14 cellular contexts compared by ENCODE assay signal in genomic region chr18:8657050-8657820, GRCh38. TPM values are rescaled to one million over a fixed set of nuclear protein-coding genes. Genes with fewer than 3 reads are reported as not detected.
DNase-seq lines count a peak whose midpoint lies in the region; ATAC-seq and TF ChIP-seq lines count a peak whose summit lies in the region.
"Had no signal": no experiment of that assay in that cellular context is flagged by ENCODE, and none has a peak within 500 bp of the region (broad histone marks: within the 10 kb centered on the region; RNA-seq: fewer than 3 reads in every experiment).

No MANE protein-coding gene starts in this region.

- DNase-seq in DMS79 treated with DMSO at 0.1 percent for 48 hours (lab: John Stamatoyannopoulos, UW): peak; percentile 94
- peak; percentile 62 to 77 (median 73) for DNase-seq in NCI-H1417 (lab: John Stamatoyannopoulos, UW)
- DNase-seq in myocyte (ENCODE audit: low read depth): peak; percentile 37
- no peak for DNase-seq in activated T-cell treated with anti-CD3 and anti-CD28 coated beads, Interleukin-2, amount 50 U/mL, for 48 hours
- DNase-seq in GM19240 (ENCODE audit: insufficient read length, low spot score): no peak
- DNase-seq: activated CD8-positive, alpha-beta T cell treated with anti-CD3 and anti-CD28 coated beads, Interleukin-2, amount 10 ng/mL, durations not matched to agents 7 days and 5 days; activated naive CD8-positive, alpha-beta T cell treated with anti-CD3 and anti-CD28 coated beads, Interleukin-2, amount 50 U/mL, for 24 hours; stimulated activated CD4-positive, alpha-beta T cell treated with anti-CD3 and anti-CD28 coated beads, Interleukin-4, amount 100 ng/mL, for 4 hours had no signal

- H3K36me3 ChIP-seq in OCI-LY3 (replicated peaks; ENCODE audit: low read depth, low read length): no peaks in the 10 kb centered on the region
- H3K36me3 ChIP-seq: thoracic aorta had no signal

- no peak overlapping the region for H3K27ac ChIP-seq in OCI-LY3 (ENCODE audit: low read length)
- H3K27ac ChIP-seq: skin epidermis, thoracic aorta, VCaP had no signal

- no peaks in the 10 kb centered on the region for H3K9me3 ChIP-seq in OCI-LY3 (ENCODE audit: insufficient read depth, low read length)
- H3K9me3 ChIP-seq: thoracic aorta had no signal

- peaks cover 19% of the 10 kb centered on the region for H3K4me1 ChIP-seq in OCI-LY3 (ENCODE audit: low read length)

- no peak overlapping the region for H3K4me3 ChIP-seq in OCI-LY3 (ENCODE audit: low read length)
- H3K4me3 ChIP-seq: skin epidermis, thoracic aorta had no signal

- H3K4me2 ChIP-seq in OCI-LY3 (ENCODE audit: low read length): no peak overlapping the region

- no peaks in the 10 kb centered on the region for H4K20me1 ChIP-seq in OCI-LY3 (ENCODE audit: insufficient read depth, low read length)

- 0 out of 2 replicates have a peak overlapping the region, but pooled peaks have one; percentile 15 for H2AFZ ChIP-seq in OCI-LY3 (ENCODE audit: low read depth, low read length)

- H3K79me2 ChIP-seq in OCI-LY3 (ENCODE audit: low read length): no peaks in the 10 kb centered on the region

- no peak for TF ChIP-seq CTCF in OCI-LY3 (IDR thresholded peaks at IDR 0.05; ENCODE audit: low read depth, low read length)

- peaks cover 8% of the 10 kb centered on the region for H3K27me3 ChIP-seq in OCI-LY3 (ENCODE audit: low read depth, low read length)

- no peak overlapping the region for H3K9ac ChIP-seq in OCI-LY3 (ENCODE audit: low read length)

- no peak for ATAC-seq in GM21717 (IDR thresholded peaks at IDR 0.05; ENCODE audit: unreplicated experiment)
- ATAC-seq: activated CD8-positive, alpha-beta T cell treated with anti-CD3 and anti-CD28 coated beads, Interleukin-2, amount 10 ng/mL, durations not matched to agents 7 days and 5 days; activated naive CD8-positive, alpha-beta T cell treated with anti-CD3 and anti-CD28 coated beads, Interleukin-2, amount 50 U/mL, for 24 hours; Panc1 had no signal

RNA-seq across cellular contexts. Expression of gene RAB12, which starts 48.0 kb away (rescaled TPM):
- total RNA-seq in myocyte: 97.9 and 98.4 TPM in 2 replicates
- 46.1 TPM for polyA plus RNA-seq in myocyte (2012)

RNA-seq across cellular contexts. Expression of gene MTCL1, which starts 48.1 kb away (rescaled TPM):
- total RNA-seq in myocyte: 65.7 and 66.9 TPM in 2 replicates
- 16.8 TPM for polyA plus RNA-seq in myocyte (2012)

Comparison
In these comparisons a context has a peak if more than half of its experiments do, and no peak if none do; other contexts are left out.
1. DNase-seq: peak in DMS79 treated with DMSO at 0.1 percent for 48 hours (single experiment), NCI-H1417 (3 of 3) and myocyte (single experiment); none in activated T-cell treated with anti-CD3 and anti-CD28 coated beads, Interleukin-2, amount 50 U/mL, for 48 hours (0 of 2) and GM19240 (single experiment).